Comparison of ENCODE assay signal across 27 cellular contexts in genomic region chr18:13428319-13428718, GRCh38.
DNase-seq lines count a peak whose midpoint lies in the region; ATAC-seq and TF ChIP-seq lines count a peak whose summit lies in the region.
"Had no signal": no experiment of that assay in that cellular context is flagged by ENCODE, and none has a peak within 500 bp of the region (broad histone marks: within the 10 kb centered on the region; RNA-seq: fewer than 3 reads in every experiment).

No MANE protein-coding gene starts in this region.

- H3K4me3 ChIP-seq in breast epithelium (no peak overlapping the region), gastrocnemius medialis (no peak overlapping the region)
- H3K4me3 ChIP-seq: SK-N-MC, uterus had no signal

- DNase-seq in breast epithelium (ENCODE audit: low spot score in 2 of 2) (no peak), MCF 10A (ENCODE audit: unreplicated experiment) (no peak), chondrocyte (ENCODE audit: low spot score) (no peak), gastrocnemius medialis (no peak), HUDEP-2 (lab: John Stamatoyannopoulos, UW; ENCODE audit: unreplicated experiment in 76 of 76) (no peak), SHP77 (lab: John Stamatoyannopoulos, UW) (no peak)
- DNase-seq: activated CD4-positive, alpha-beta T cell treated with anti-CD3 and anti-CD28 coated beads for 48 hours; activated effector memory CD4-positive, alpha-beta T cell treated with Interleukin-2 at 50 U/mL for 16 hours; brain microvascular endothelial cell; C1 segment of cervical spinal cord; cortex of kidney; effector memory CD8-positive, alpha-beta T cell; foreskin fibroblast; H7; KG1; kidney glomerular epithelial cell; mammary epithelial cell; NCI-H1417 treated with DMSO at 0.1 percent for 48 hours; NCI-H2081 treated with DMSO at 0.1 percent for 48 hours; NCI-H82; right cardiac atrium; stimulated activated CD4-positive, alpha-beta T cell treated with anti-CD3 and anti-CD28 coated beads, Interleukin-4, amount 100 ng/mL, for 1 hour; uterus had no signal

- H3K36me3 Mint-ChIP-seq in MCF 10A (ENCODE audit: insufficient read depth, unreplicated experiment) (no peaks in the 10 kb centered on the region), chondrocyte (ENCODE audit: low read depth) (peaks cover 8% of the 10 kb centered on the region)

- no peaks in the 10 kb centered on the region for H3K27me3 ChIP-seq in breast epithelium
- no peaks in the 10 kb centered on the region for H3K27me3 ChIP-seq in gastrocnemius medialis
- H3K27me3 ChIP-seq: brain microvascular endothelial cell, uterus had no signal

- H3K27ac ChIP-seq in breast epithelium (peak overlapping the region; percentile 73 to 76), KOPT-K1 (ENCODE audit: low read depth, low read length, poor library complexity, severe bottlenecking) (peak overlapping the region; percentile 46), gastrocnemius medialis (peak overlapping the region; percentile 63 to 69 (median 65))
- H3K27ac ChIP-seq: brain microvascular endothelial cell, SK-N-MC had no signal

- H3K27ac Mint-ChIP-seq in MCF 10A (ENCODE audit: low read depth, unreplicated experiment): no peak overlapping the region
- H3K27ac Mint-ChIP-seq in chondrocyte (ENCODE audit: unreplicated experiment): peak overlapping the region; percentile 47

- H3K36me3 ChIP-seq in breast epithelium (no peaks in the 10 kb centered on the region), KOPT-K1 (ENCODE audit: insufficient read depth, low read length) (peaks cover 4% of the 10 kb centered on the region), gastrocnemius medialis (no peaks in the 10 kb centered on the region)
- H3K36me3 ChIP-seq: brain microvascular endothelial cell, uterus had no signal

- H3K4me1 Mint-ChIP-seq in MCF 10A (ENCODE audit: insufficient read depth, unreplicated experiment) (no peaks in the 10 kb centered on the region), chondrocyte (ENCODE audit: low read depth) (peaks cover 55% of the 10 kb centered on the region)

- TF ChIP-seq POLR2A in breast epithelium (IDR thresholded peaks at IDR 0.05) (no peak), gastrocnemius medialis (IDR thresholded peaks at IDR 0.05) (no peak)

- H3K4me1 ChIP-seq in breast epithelium (no peaks in the 10 kb centered on the region), gastrocnemius medialis (peaks cover 12 to 14% of the 10 kb centered on the region in 2 donors)
- H3K4me1 ChIP-seq: uterus had no signal

- POLR2A ChIA-PET in MCF 10A (lab: Yijun Ruan, JAX): no interaction called here

- ATAC-seq in gastrocnemius medialis (no peak), HG03460 (IDR thresholded peaks at IDR 0.05; ENCODE audit: unreplicated experiment) (no peak)
- ATAC-seq: effector memory CD8-positive, alpha-beta T cell had no signal

- CTCF ChIA-PET in MCF 10A (lab: Yijun Ruan, JAX): no interaction called here

- H3K27me3 Mint-ChIP-seq in MCF 10A (ENCODE audit: insufficient read depth, unreplicated experiment) (no peaks in the 10 kb centered on the region), chondrocyte (ENCODE audit: low read depth) (no peaks in the 10 kb centered on the region)

- H3K9me3 ChIP-seq in breast epithelium: no peaks in the 10 kb centered on the region
- no peaks in the 10 kb centered on the region for H3K9me3 ChIP-seq in KOPT-K1 (ENCODE audit: insufficient read depth, low read length, poor library complexity, severe bottlenecking)
- H3K9me3 ChIP-seq in gastrocnemius medialis: no peaks in the 10 kb centered on the region
- H3K9me3 ChIP-seq: uterus had no signal

- H3K9me3 Mint-ChIP-seq in MCF 10A (ENCODE audit: unreplicated experiment) (peaks cover 29% of the 10 kb centered on the region), chondrocyte (ENCODE audit: low read depth) (no peaks in the 10 kb centered on the region)
- H3K9me3 Mint-ChIP-seq: effector memory CD8-positive, alpha-beta T cell; neural crest cell had no signal

- in situ Hi-C loops in gastrocnemius medialis (cut with MboI; ENCODE audit: low sequenced_read_pairs in 4 of 4): no loop called here

- intact Hi-C loops in breast epithelium (cut with DNase I; ENCODE audit: low total_unique reads): no loop called here
- intact Hi-C loops in MCF 10A (cut with micrococcal nuclease): no loop called here
- intact Hi-C loops in gastrocnemius medialis (cut with DNase I; ENCODE audit: low total_unique reads): no loop called here

- TF ChIP-seq CTCF in breast epithelium (IDR thresholded peaks at IDR 0.05) (no peak), MCF 10A (IDR thresholded peaks at IDR 0.05; ENCODE audit: unreplicated experiment) (no peak), chondrocyte (IDR thresholded peaks at IDR 0.05) (no peak), gastrocnemius medialis (IDR thresholded peaks at IDR 0.05 in 4 of 5, conservative IDR thresholded peaks at IDR 0.05 in 1 of 5) (no peak)

- BruUV-seq in MCF 10A (replicated peaks; lab: Mats Ljungman, UMichigan): no TSS peak

- H3K4me3 Mint-ChIP-seq in MCF 10A (ENCODE audit: unreplicated experiment) (no peak overlapping the region), chondrocyte (ENCODE audit: unreplicated experiment) (no peak overlapping the region)
- H3K4me3 Mint-ChIP-seq: effector memory CD8-positive, alpha-beta T cell; neural crest cell had no signal
